In the genomic region with DNA sequence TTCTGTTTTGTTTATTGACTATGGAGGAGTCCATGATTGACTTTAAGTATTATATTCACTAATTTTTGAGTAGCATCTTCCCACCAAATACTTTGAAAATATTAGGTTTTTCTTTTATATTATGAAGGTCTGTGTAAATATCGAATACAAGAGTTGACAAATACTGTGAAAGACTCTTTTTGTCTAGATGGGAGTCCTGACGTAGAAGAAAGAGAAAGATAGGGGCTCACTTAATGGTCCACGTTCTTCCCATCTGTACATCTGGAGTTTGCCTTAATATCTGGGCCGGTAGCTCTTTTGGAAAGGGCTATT, we compare ENCODE assay signal across 25 cellular contexts. TPM values are rescaled to one million over a fixed set of nuclear protein-coding genes. Genes with fewer than 3 reads are reported as not detected.
DNase-seq lines count a peak whose midpoint lies in the region; ATAC-seq and TF ChIP-seq lines count a peak whose summit lies in the region.
"Had no signal": no experiment of that assay in that cellular context is flagged by ENCODE, and none has a peak within 500 bp of the region (broad histone marks: within the 10 kb centered on the region; RNA-seq: fewer than 3 reads in every experiment).

No MANE protein-coding gene starts in this region.

- TF ChIP-seq EP300 in suprapubic skin (IDR thresholded peaks at IDR 0.05), result no peak

- ATAC-seq in RWPE2 (ENCODE audit: low read depth) (no peak), foreskin keratinocyte (no peak)
- ATAC-seq: natural killer cell had no signal

- no peak for TF ChIP-seq CTCF in RWPE2 (IDR thresholded peaks at IDR 0.05; ENCODE audit: poor library complexity, severe bottlenecking)
- no peak for TF ChIP-seq CTCF in foreskin keratinocyte (conservative IDR thresholded peaks at IDR 0.05)
- TF ChIP-seq CTCF in uterus (IDR thresholded peaks at IDR 0.05), result no peak
- TF ChIP-seq CTCF in suprapubic skin (IDR thresholded peaks at IDR 0.05), result no peak

- H3K27ac Mint-ChIP-seq in activated T-cell treated with anti-CD3 and anti-CD28 coated beads, Interleukin-2, amount 50 U/mL, for 24 hours, result peak overlapping the region; percentile 37
- H3K27ac Mint-ChIP-seq: activated naive CD4-positive, alpha-beta T cell treated with anti-CD3 and anti-CD28 coated beads for 36 hours; natural killer cell; T-helper 1 cell treated with Interleukin-12 subunit alpha and Interleukin-12 subunit beta and Interleukin-4 antibody, amounts not matched to agents 30 μg/mL and 1 μg/mL, for 36 hours; type B pancreatic cell had no signal

- H3K4me3 Mint-ChIP-seq in activated T-cell treated with anti-CD3 and anti-CD28 coated beads, Interleukin-2, amount 50 U/mL, for 24 hours, result no peak overlapping the region
- H3K4me3 Mint-ChIP-seq: activated naive CD4-positive, alpha-beta T cell treated with anti-CD3 and anti-CD28 coated beads for 36 hours; natural killer cell; T-helper 1 cell treated with Interleukin-12 subunit alpha and Interleukin-12 subunit beta and Interleukin-4 antibody, amounts not matched to agents 30 μg/mL and 1 μg/mL, for 36 hours; type B pancreatic cell had no signal

- H3K27me3 Mint-ChIP-seq in activated T-cell treated with anti-CD3 and anti-CD28 coated beads, Interleukin-2, amount 50 U/mL, for 24 hours, result no peaks in the 10 kb centered on the region
- H3K27me3 Mint-ChIP-seq: type B pancreatic cell had no signal

- DNase-seq in activated T-cell treated with anti-CD3 and anti-CD28 coated beads, Interleukin-2, amount 50 U/mL, for 24 hours, result no peak
- no peak for DNase-seq in activated T-cell treated with anti-CD3 and anti-CD28 coated beads, Interleukin-2, amount 50 U/mL, for 1 hour
- DNase-seq in RWPE2 (ENCODE audit: low spot score), result no peak
- DNase-seq in foreskin keratinocyte, result no peak
- DNase-seq in uterus, result no peak
- no peak for DNase-seq in NCI-H2171 treated with DMSO at 0.1 percent for 48 hours (lab: John Stamatoyannopoulos, UW)
- no peak for DNase-seq in suprapubic skin (ENCODE audit: low spot score in 2 of 2)
- no peak for DNase-seq in NCI-H446 (lab: John Stamatoyannopoulos, UW)
- DNase-seq: activated CD8-positive, alpha-beta memory T cell treated with anti-CD3 and anti-CD28 coated beads, Interleukin-2, amount 50 U/mL, for 48 hours; activated naive CD4-positive, alpha-beta T cell treated with anti-CD3 and anti-CD28 coated beads for 36 hours; anterior cingulate cortex; C1 segment of cervical spinal cord; cerebellar nuclear complex; effector CD4-positive, alpha-beta T cell; KBM-7; mesendoderm; natural killer cell; NCI-H187; NCI-H2227 treated with DMSO at 0.1 percent for 48 hours; NCI-H774; Right ventricle myocardium superior had no signal

- no peak overlapping the region for H3K4me3 ChIP-seq in RWPE2 (ENCODE audit: severe bottlenecking)
- H3K4me3 ChIP-seq in uterus, result no peak overlapping the region
- H3K4me3 ChIP-seq in suprapubic skin, result no peak overlapping the region

- peaks cover 34% of the 10 kb centered on the region for H3K4me1 Mint-ChIP-seq in activated T-cell treated with anti-CD3 and anti-CD28 coated beads, Interleukin-2, amount 50 U/mL, for 24 hours (ENCODE audit: low read depth)

- H3K36me3 Mint-ChIP-seq in activated T-cell treated with anti-CD3 and anti-CD28 coated beads, Interleukin-2, amount 50 U/mL, for 24 hours (ENCODE audit: low read depth), result no peaks in the 10 kb centered on the region
- H3K36me3 Mint-ChIP-seq: natural killer cell, type B pancreatic cell had no signal

- H3K27ac ChIP-seq in RWPE2 (ENCODE audit: poor library complexity, severe bottlenecking), result peak overlapping the region; percentile 10
- peak overlapping the region; percentile 9 for H3K27ac ChIP-seq in foreskin keratinocyte
- H3K27ac ChIP-seq in uterus, result peak overlapping the region; percentile 62 to 75
- no peak overlapping the region for H3K27ac ChIP-seq in suprapubic skin
- H3K27ac ChIP-seq: parathyroid adenoma had no signal

- intact Hi-C loops in uterus (cut with DNase I; ENCODE audit: low total_unique reads), result no loop called here

- no peaks in the 10 kb centered on the region for H3K36me3 ChIP-seq in RWPE2 (ENCODE audit: low read depth)
- H3K36me3 ChIP-seq in uterus, result no peaks in the 10 kb centered on the region
- H3K36me3 ChIP-seq in suprapubic skin, result no peaks in the 10 kb centered on the region

- no peaks in the 10 kb centered on the region for H3K27me3 ChIP-seq in RWPE2 (ENCODE audit: insufficient read depth, poor library complexity, severe bottlenecking)
- no peaks in the 10 kb centered on the region for H3K27me3 ChIP-seq in foreskin keratinocyte
- H3K27me3 ChIP-seq in uterus, result no peaks in the 10 kb centered on the region
- H3K27me3 ChIP-seq in suprapubic skin, result no peaks in the 10 kb centered on the region

- no peaks in the 10 kb centered on the region for H3K9me3 Mint-ChIP-seq in activated T-cell treated with anti-CD3 and anti-CD28 coated beads, Interleukin-2, amount 50 U/mL, for 24 hours
- H3K9me3 Mint-ChIP-seq: natural killer cell; T-helper 1 cell treated with Interleukin-12 subunit alpha and Interleukin-12 subunit beta and Interleukin-4 antibody, amounts not matched to agents 30 μg/mL and 1 μg/mL, for 36 hours; type B pancreatic cell had no signal

- H3K4me1 ChIP-seq in RWPE2 (ENCODE audit: insufficient read depth, poor library complexity, severe bottlenecking) (peaks cover 36% of the 10 kb centered on the region), foreskin keratinocyte (peaks cover 11% of the 10 kb centered on the region), uterus (peaks cover 0 to 11% of the 10 kb centered on the region in 2 donors), suprapubic skin (peaks cover 46% of the 10 kb centered on the region)
- H3K4me1 ChIP-seq: parathyroid adenoma had no signal

- WGBS in suprapubic skin, result 93% methylated on average over 4 of the region's 4 CpGs

- TF ChIP-seq POLR2A in uterus (IDR thresholded peaks at IDR 0.05) (no peak), suprapubic skin (IDR thresholded peaks at IDR 0.05) (no peak)

- H3K9me3 ChIP-seq in RWPE2 (ENCODE audit: severe bottlenecking) (no peaks in the 10 kb centered on the region), uterus (no peaks in the 10 kb centered on the region), suprapubic skin (no peaks in the 10 kb centered on the region)

RNA-seq across cellular contexts. Expression of gene UTS2B, which starts 7.8 kb away (rescaled TPM):
- 0.11 TPM in 1 of 2 replicates, not detected in the other for total RNA-seq in foreskin keratinocyte
- 0.03 and 0.07 TPM in 2 replicates for polyA plus RNA-seq in foreskin keratinocyte
- under 1 TPM in 1 of 4 donors, not detected in 3; 0.76 TPM for total RNA-seq in uterus
- 1 to 10 TPM in 1 of 4 donors, not detected in 3; 1.0 TPM for total RNA-seq in suprapubic skin
- total RNA-seq: activated naive CD4-positive, alpha-beta T cell treated with anti-CD3 and anti-CD28 coated beads for 36 hours; esophagus mucosa had no signal

RNA-seq across cellular contexts. Expression of gene CCDC50, which starts 8.9 kb away (rescaled TPM):
- total RNA-seq in foreskin keratinocyte, result 49.0 and 56.2 TPM in 2 replicates
- 35.0 and 35.1 TPM in 2 replicates for polyA plus RNA-seq in foreskin keratinocyte
- total RNA-seq in uterus, result 100 to 1,000 TPM in 2 of 4 donors, 10 to 100 TPM in 2; 68.4 to 342 (median 96.1) TPM
- 10 to 100 TPM; 34.9 to 67.7 (median 42.4) TPM for total RNA-seq in suprapubic skin
